Comparison of ENCODE assay signal across 22 cellular contexts in genomic region chr13:67069117-67069767, GRCh38.
DNase-seq lines count a peak whose midpoint lies in the region; ATAC-seq, FAIRE-seq and TF ChIP-seq lines count a peak whose summit lies in the region.
"Had no signal": no experiment of that assay in that cellular context is flagged by ENCODE, and none has a peak within 500 bp of the region (broad histone marks: within the 10 kb centered on the region; RNA-seq: fewer than 3 reads in every experiment).

No MANE protein-coding gene starts in this region.

- CTCF ChIA-PET in SK-N-SH (lab: Yijun Ruan, JAX), result no interaction called here

- H3K79me2 ChIP-seq in H9 (ENCODE audit: insufficient read depth, low read length) (no peaks in the 10 kb centered on the region), SK-N-SH (ENCODE audit: insufficient read depth) (no peaks in the 10 kb centered on the region)

- no peak overlapping the region for H3K9ac ChIP-seq in H9 (ENCODE audit: extremely low read depth, insufficient read length, low read length)
- no peak overlapping the region for H3K9ac ChIP-seq in SK-N-SH

- no peaks in the 10 kb centered on the region for H3K23me2 ChIP-seq in H9 (ENCODE audit: insufficient read length, low read depth, low read length, poor library complexity, severe bottlenecking)

- POLR2A ChIA-PET in SK-N-SH (lab: Yijun Ruan, JAX), result no interaction called here

- H3T11ph ChIP-seq in H9 (ENCODE audit: low read length), result no peak overlapping the region

- no CpG with 5 or more reads among the region's 3 CpGs for WGBS in H9 (ENCODE audit: extremely low coverage, insufficient read length, low lambda C conversion rate)
- 91 to 93% methylated on average over 3 of the region's 3 CpGs for WGBS in pancreas, 2 donors
- 89% methylated on average over 3 of the region's 3 CpGs for WGBS in SK-N-SH (ENCODE audit: low lambda C conversion rate)

- no peak overlapping the region for H3K23ac ChIP-seq in H9 (ENCODE audit: insufficient read length, low read depth, low read length)

- no peak for TF ChIP-seq CTCF in H9 (conservative IDR thresholded peaks at IDR 0.05)
- no peak for TF ChIP-seq CTCF in brain (conservative IDR thresholded peaks at IDR 0.05)
- TF ChIP-seq CTCF in pancreas (IDR thresholded peaks at IDR 0.05), result no peak
- no peak for TF ChIP-seq CTCF in SK-N-SH (IDR thresholded peaks at IDR 0.05)

- no peak for ATAC-seq in pancreas
- ATAC-seq: left lung, mucosa of descending colon had no signal

- no peak overlapping the region for H3K4me3 ChIP-seq in pancreas
- H3K4me3 ChIP-seq in SK-N-SH (ENCODE audit: low read depth in 2 of 2, low read length in 1 of 2), result no peak overlapping the region
- H3K4me3 ChIP-seq: ascending aorta, esophagus squamous epithelium, left lung, mucosa of descending colon, testis had no signal

- no peak overlapping the region for H2BK120ac ChIP-seq in H9 (ENCODE audit: low read depth, low read length, poor library complexity, severe bottlenecking)

- intact Hi-C loops in pancreas (cut with DNase I), result no loop called here

- H3K4me3 Mint-ChIP-seq in H9 (no peak overlapping the region), brain (peak overlapping the region in 3 of 5 experiments; percentile 10 to 57 (median 44)), immature natural killer cell (no peak overlapping the region)
- H3K4me3 Mint-ChIP-seq: activated CD4-positive, alpha-beta memory T cell treated with anti-CD3 and anti-CD28 coated beads for 36 hours; activated naive CD4-positive, alpha-beta T cell treated with anti-CD3 and anti-CD28 coated beads for 36 hours had no signal

- H4K91ac ChIP-seq in H9 (ENCODE audit: insufficient read length, low read depth, low read length), result no peak overlapping the region

- no peaks in the 10 kb centered on the region for H3K9me3 ChIP-seq in H9 (ENCODE audit: control insufficient read depth, low read depth, low read length)
- no peaks in the 10 kb centered on the region for H3K9me3 ChIP-seq in pancreas
- no peaks in the 10 kb centered on the region for H3K9me3 ChIP-seq in SK-N-SH
- H3K9me3 ChIP-seq: ascending aorta, esophagus squamous epithelium, left lung, mucosa of descending colon, neutrophil, testis had no signal

- no peaks in the 10 kb centered on the region for H4K20me1 ChIP-seq in H9 (ENCODE audit: control insufficient read depth, insufficient read depth, insufficient read length)
- no peaks in the 10 kb centered on the region for H4K20me1 ChIP-seq in SK-N-SH (ENCODE audit: insufficient read depth)

- H3K56ac ChIP-seq in H9 (ENCODE audit: insufficient read length, low read depth, low read length), result no peak overlapping the region

- no peaks in the 10 kb centered on the region for H3K9me2 ChIP-seq in SK-N-SH

- H3K36me3 ChIP-seq in pancreas, result no peaks in the 10 kb centered on the region
- H3K36me3 ChIP-seq in SK-N-SH (replicated peaks in 1 of 2; ENCODE audit: control insufficient read depth in 1 of 2, insufficient read depth in 2 of 2, low read length in 1 of 2), result no peaks in the 10 kb centered on the region
- H3K36me3 ChIP-seq: ascending aorta, esophagus squamous epithelium, left lung, neutrophil had no signal

- H4K5ac ChIP-seq in H9 (ENCODE audit: insufficient read length, low read depth, low read length), result no peak overlapping the region

- H2AK5ac ChIP-seq in H9 (ENCODE audit: insufficient read length, low read length), result no peak overlapping the region

- H3K27ac Mint-ChIP-seq in H9, result peak overlapping the region in 2 of 3 experiments; percentile 44 to 92; a peak in 3 of 7 replicates
- H3K27ac Mint-ChIP-seq in brain, result no peak overlapping the region
- no peak overlapping the region for H3K27ac Mint-ChIP-seq in immature natural killer cell
- H3K27ac Mint-ChIP-seq: activated CD4-positive, alpha-beta memory T cell treated with anti-CD3 and anti-CD28 coated beads for 36 hours; activated naive CD4-positive, alpha-beta T cell treated with anti-CD3 and anti-CD28 coated beads for 36 hours had no signal

- H3K36me3 Mint-ChIP-seq in H9 (ENCODE audit: insufficient read depth in 1 of 3, low read depth in 3 of 3) (no peaks in the 10 kb centered on the region), brain (no peaks in the 10 kb centered on the region), immature natural killer cell (no peaks in the 10 kb centered on the region)
- H3K36me3 Mint-ChIP-seq: activated CD4-positive, alpha-beta memory T cell treated with anti-CD3 and anti-CD28 coated beads for 36 hours had no signal

- no peaks in the 10 kb centered on the region for H3K79me1 ChIP-seq in H9 (ENCODE audit: insufficient read depth, low read depth, low read length, poor library complexity, severe bottlenecking)

- no peak overlapping the region for H2BK12ac ChIP-seq in H9 (ENCODE audit: insufficient read length, low read depth, low read length)

- no peak overlapping the region for H4K8ac ChIP-seq in H9 (replicated peaks; ENCODE audit: insufficient read length, low read depth, low read length)

- H2BK20ac ChIP-seq in H9 (ENCODE audit: low read depth, low read length, poor library complexity, severe bottlenecking), result no peak overlapping the region

- no peak overlapping the region for H3K18ac ChIP-seq in H9 (ENCODE audit: insufficient read length, low read depth, low read length)

- H3K4me1 ChIP-seq in H9 (ENCODE audit: insufficient read depth, low read length) (no peaks in the 10 kb centered on the region), pancreas (no peaks in the 10 kb centered on the region), SK-N-SH (ENCODE audit: control insufficient read depth in 1 of 2, insufficient read depth in 2 of 2, low read depth in 1 of 2, low read length in 1 of 2) (no peaks in the 10 kb centered on the region)
- H3K4me1 ChIP-seq: ascending aorta, esophagus squamous epithelium, left lung, testis had no signal

- no peak overlapping the region for H3K4ac ChIP-seq in H9 (ENCODE audit: low read depth, low read length)

- no peaks in the 10 kb centered on the region for H3K27me3 Mint-ChIP-seq in H9 (ENCODE audit: low read depth)
- no peaks in the 10 kb centered on the region for H3K27me3 Mint-ChIP-seq in brain
- H3K27me3 Mint-ChIP-seq in immature natural killer cell (ENCODE audit: low read depth in 3 of 3), result no peaks in the 10 kb centered on the region
- H3K27me3 Mint-ChIP-seq: activated CD4-positive, alpha-beta memory T cell treated with anti-CD3 and anti-CD28 coated beads for 36 hours had no signal

- no peak overlapping the region for H2BK15ac ChIP-seq in H9 (ENCODE audit: low read depth, low read length)

- H3K14ac ChIP-seq in H9 (ENCODE audit: insufficient read depth, low read length), result no peak overlapping the region

- H3K4me2 ChIP-seq in H9 (ENCODE audit: insufficient read depth, insufficient read length, low read length), result no peak overlapping the region
- H3K4me2 ChIP-seq in SK-N-SH, result no peak overlapping the region

- no peak overlapping the region for H2BK5ac ChIP-seq in H9 (ENCODE audit: insufficient read length, low read length)

- no peak overlapping the region for H3K27ac ChIP-seq in H9 (ENCODE audit: insufficient read length, low read depth, low read length)
- no peak overlapping the region for H3K27ac ChIP-seq in pancreas
- H3K27ac ChIP-seq in SK-N-SH (ENCODE audit: low read depth in 2 of 2, low read length in 1 of 2), result no peak overlapping the region
- H3K27ac ChIP-seq: ascending aorta, esophagus squamous epithelium, left lung, neutrophil, testis had no signal

- no peaks in the 10 kb centered on the region; a peak in 1 of 5 replicates for H3K9me3 Mint-ChIP-seq in H9
- no peaks in the 10 kb centered on the region for H3K9me3 Mint-ChIP-seq in brain
- H3K9me3 Mint-ChIP-seq in immature natural killer cell, result peaks cover 0 to 12% (median 2%) of the 10 kb centered on the region in 6 donors
- H3K9me3 Mint-ChIP-seq: activated CD4-positive, alpha-beta memory T cell treated with anti-CD3 and anti-CD28 coated beads for 36 hours; activated naive CD4-positive, alpha-beta T cell treated with anti-CD3 and anti-CD28 coated beads for 36 hours had no signal

- H3F3A ChIP-seq in SK-N-SH (replicated peaks; ENCODE audit: insufficient read depth), result no peaks in the 10 kb centered on the region

- no peak for TF ChIP-seq EP300 in SK-N-SH (IDR thresholded peaks at IDR 0.05; ENCODE audit: borderline replicate concordance in 1 of 2, low read depth in 1 of 2, low read length in 1 of 2)

- FAIRE-seq in pancreas (lab: Jason Lieb, UNC), result peak; percentile 17
- FAIRE-seq: GM18507 had no signal

- H3K27me3 ChIP-seq in H9 (ENCODE audit: insufficient read depth, low read length), result no peaks in the 10 kb centered on the region
- H3K27me3 ChIP-seq in pancreas, result no peaks in the 10 kb centered on the region
- H3K27me3 ChIP-seq in SK-N-SH (ENCODE audit: insufficient read depth), result no peaks in the 10 kb centered on the region
- H3K27me3 ChIP-seq: ascending aorta, esophagus squamous epithelium, left lung, neutrophil, testis had no signal

- H2AFZ ChIP-seq in H9 (ENCODE audit: low read length), result no peak overlapping the region
- no peak overlapping the region for H2AFZ ChIP-seq in SK-N-SH (ENCODE audit: low read depth)

- TF ChIP-seq RAD21 in SK-N-SH (IDR thresholded peaks at IDR 0.05; ENCODE audit: low read length), result no peak

- no peak for DNase-seq in H9
- DNase-seq in NCI-H2227 (lab: John Stamatoyannopoulos, UW; ENCODE audit: unreplicated experiment), result peak; percentile 12
- DNase-seq in pancreas, result no peak
- no peak for DNase-seq in SK-N-SH
- no peak for DNase-seq in NCI-H1048 (lab: John Stamatoyannopoulos, UW)
- no peak for DNase-seq in immature natural killer cell
- DNase-seq: activated CD4-positive, alpha-beta memory T cell treated with anti-CD3 and anti-CD28 coated beads for 36 hours; activated naive CD4-positive, alpha-beta T cell treated with anti-CD3 and anti-CD28 coated beads for 36 hours; activated T-cell treated with anti-CD3 and anti-CD28 coated beads for 4 hours; cerebellar nuclear complex; effector memory CD4-positive, alpha-beta T cell; esophagus squamous epithelium; left lung; mucosa of descending colon; NCI-H345; Right ventricle myocardium superior; stimulated activated CD4-positive, alpha-beta T cell treated with anti-CD3 and anti-CD28 coated beads, Interleukin-12 subunit alpha, Interleukin-12 subunit beta, amount 100 ng/mL, for 4 hours; testis had no signal

- peaks cover 14 to 19% of the 10 kb centered on the region in 2 experiments for H3K4me1 Mint-ChIP-seq in H9
- peaks cover 25% of the 10 kb centered on the region for H3K4me1 Mint-ChIP-seq in brain
- peaks cover 0 to 10% of the 10 kb centered on the region in 2 donors for H3K4me1 Mint-ChIP-seq in immature natural killer cell

TF ChIP-seq in SK-N-SH, 30 proteins besides CTCF, POLR2A, EP300 and RAD21:
- TF ChIP-seq MAX (IDR thresholded peaks at IDR 0.05; ENCODE audit: low read depth), result no peak
- TF ChIP-seq TAF1 (IDR thresholded peaks at IDR 0.05; ENCODE audit: borderline replicate concordance, low read depth, low read length), result no peak

Comparison
In these comparisons a context has a peak if more than half of its experiments do, and no peak if none do; other contexts are left out.
1. H3K27ac Mint-ChIP-seq: peak in H9 (2 of 3); none in brain (0 of 5) and immature natural killer cell (0 of 6).
2. H3K4me3 Mint-ChIP-seq: peak in brain (3 of 5); none in H9 (0 of 2) and immature natural killer cell (0 of 5).